9 cellular contexts compared by ENCODE assay signal in genomic region chr1:240092301-240093119, GRCh38. TPM values are rescaled to one million over a fixed set of nuclear protein-coding genes. Genes with fewer than 3 reads are reported as not detected.
A peak's percentile ranks its signal among the peaks of the same experiment; 100 is the strongest.
DNase-seq lines count a peak whose midpoint lies in the region; ATAC-seq and TF ChIP-seq lines count a peak whose summit lies in the region.
"Had no signal": no experiment of that assay in that cellular context is flagged by ENCODE, and none has a peak within 500 bp of the region (broad histone marks: within the 10 kb centered on the region; RNA-seq: fewer than 3 reads in every experiment).

No MANE protein-coding gene starts in this region.

- ATAC-seq in thoracic aorta (ENCODE audit: insufficient number of reproducible peaks, low FRiP score, low read depth): no peak

- H3K9me3 ChIP-seq in thoracic aorta: no peaks in the 10 kb centered on the region

- DNase-seq in A172 (ENCODE audit: low spot score) (peak; percentile 60), HCEC 1CT (peak; percentile 72), brain microvascular endothelial cell (peak; percentile 57), islet precursor cell (peak; percentile 79), thoracic aorta (ENCODE audit: low spot score) (no peak), NCI-H526 treated with DMSO at 0.1 percent for 48 hours (lab: John Stamatoyannopoulos, UW) (no peak), mucosa of gallbladder (ENCODE audit: low spot score) (no peak)
- no peak for DNase-seq in activated CD4-positive, CD25-positive, alpha-beta regulatory T cell (lab: John Stamatoyannopoulos, UW)

- H3K4me3 ChIP-seq in brain microvascular endothelial cell (ENCODE audit: low read depth, low read length) (peak overlapping the region; percentile 75), thoracic aorta (peak overlapping the region; percentile 60)

- no peaks in the 10 kb centered on the region for H3K27me3 ChIP-seq in brain microvascular endothelial cell (replicated peaks)
- no peaks in the 10 kb centered on the region for H3K27me3 ChIP-seq in thoracic aorta (replicated peaks; ENCODE audit: insufficient read depth)

- peaks cover 0 to 22% of the 10 kb centered on the region in 2 donors for H3K4me1 ChIP-seq in thoracic aorta (ENCODE audit: control insufficient read depth in 1 of 2, low read depth in 2 of 2)

- TF ChIP-seq CTCF in brain microvascular endothelial cell (IDR thresholded peaks at IDR 0.05; ENCODE audit: low read depth, low read length, missing control alignments) (peak; percentile 57), thoracic aorta (IDR thresholded peaks at IDR 0.05) (no peak)

- in situ Hi-C loops in brain microvascular endothelial cell (cut with HindIII; ENCODE audit: low pct_ligation_motif_present, low sequenced_read_pairs): no loop called here

- peak overlapping the region; percentile 3 for H3K27ac ChIP-seq in brain microvascular endothelial cell
- no peak overlapping the region for H3K27ac ChIP-seq in thoracic aorta

- no peaks in the 10 kb centered on the region for H3K36me3 ChIP-seq in brain microvascular endothelial cell (replicated peaks)
- H3K36me3 ChIP-seq in thoracic aorta: no peaks in the 10 kb centered on the region

RNA-seq across cellular contexts. Expression of gene FMN2, which starts 0.8 kb away (rescaled TPM):
- total RNA-seq in A172 (2014; rRNA removed; shearing (Covaris generic)): 5.1 and 8.8 TPM in 2 replicates
- under 1 TPM; 0.14 to 0.71 TPM for total RNA-seq in thoracic aorta
- total RNA-seq in mucosa of gallbladder: 3.5 TPM
- total RNA-seq: activated naive CD4-positive, alpha-beta T cell treated with anti-CD3 and anti-CD28 coated beads, Interleukin-2, amount 50 U/mL, for 72 hours had no signal

Comparison
In these comparisons a context has a peak if more than half of its experiments do, and no peak if none do; other contexts are left out.
1. DNase-seq: peak in A172 (single experiment), HCEC 1CT (single experiment), brain microvascular endothelial cell (single experiment) and islet precursor cell (single experiment); none in thoracic aorta (single experiment), NCI-H526 treated with DMSO at 0.1 percent for 48 hours (single experiment), mucosa of gallbladder (single experiment) and activated CD4-positive, CD25-positive, alpha-beta regulatory T cell (0 of 4).